13 cellular contexts compared by ENCODE assay signal in the genomic region with DNA sequence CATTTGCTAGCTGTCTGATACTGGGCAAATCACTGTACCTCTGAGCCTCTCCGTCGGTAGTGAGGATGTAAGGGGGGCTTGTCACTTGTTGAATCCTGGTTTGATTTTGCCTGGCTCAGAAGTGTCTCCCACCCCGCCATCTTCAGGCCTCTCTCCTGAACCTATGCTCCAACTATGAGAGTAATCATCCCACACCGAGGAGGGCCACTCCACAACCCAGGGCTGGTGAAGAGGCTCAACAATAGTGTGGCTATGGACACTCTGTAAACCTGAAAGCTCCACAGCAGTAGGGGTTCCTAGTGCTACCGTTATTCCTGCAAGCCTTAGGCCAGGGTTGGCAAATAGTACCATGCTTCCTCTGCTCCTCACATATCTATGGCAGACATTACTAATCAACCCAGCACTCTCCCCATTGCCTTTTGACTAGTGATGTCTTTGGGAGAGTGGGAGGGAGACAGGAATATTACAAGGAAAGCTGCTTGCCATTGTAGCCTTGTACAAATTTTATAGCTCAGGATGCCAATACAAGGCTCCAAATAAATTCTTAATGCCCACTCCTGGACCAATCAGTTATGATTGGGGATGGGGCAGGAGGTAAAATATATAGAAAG.
DNase-seq lines count a peak whose midpoint lies in the region; ATAC-seq lines count a peak whose summit lies in the region.
"Had no signal": no experiment of that assay in that cellular context is flagged by ENCODE, and none has a peak within 500 bp of the region (broad histone marks: within the 10 kb centered on the region; RNA-seq: fewer than 3 reads in every experiment).

No MANE protein-coding gene starts in this region.

- H3K27me3 ChIP-seq in esophagus (ENCODE audit: control insufficient read depth in 1 of 2, insufficient read depth in 2 of 2, low read length in 2 of 2), result no peaks in the 10 kb centered on the region
- H3K27me3 ChIP-seq: BE2C had no signal

- peak overlapping the region; percentile 7 to 11 for H3K27ac ChIP-seq in esophagus (ENCODE audit: low read depth in 2 of 2, low read length in 1 of 2)
- H3K27ac ChIP-seq: parathyroid adenoma had no signal

- WGBS in esophagus, 2 donors, result 73 to 88% methylated on average over 5 of the region's 5 CpGs

- H3K36me3 ChIP-seq in esophagus (ENCODE audit: control insufficient read depth in 2 of 2, insufficient read depth in 2 of 2, low read length in 1 of 2), result no peaks in the 10 kb centered on the region
- H3K36me3 ChIP-seq: BE2C had no signal

- ATAC-seq in GM21786 (IDR thresholded peaks at IDR 0.05; ENCODE audit: unreplicated experiment) (no peak), HG03097 (IDR thresholded peaks at IDR 0.05; ENCODE audit: low FRiP score, unreplicated experiment) (no peak)

- H3K4me3 ChIP-seq in esophagus (ENCODE audit: low read depth in 1 of 2, low read length in 2 of 2), result no peak overlapping the region

- peaks cover 3 to 10% of the 10 kb centered on the region in 2 donors for H3K4me1 ChIP-seq in esophagus (ENCODE audit: control insufficient read depth in 2 of 2, insufficient read depth in 2 of 2, low read length in 1 of 2)
- H3K4me1 ChIP-seq: parathyroid adenoma had no signal

- peak; percentile 33 for DNase-seq in COLO829 (ENCODE audit: low spot score)
- peak; percentile 62 for DNase-seq in RPMI7951 (ENCODE audit: low read depth)
- DNase-seq in myocyte (ENCODE audit: low read depth), result peak; percentile 36
- DNase-seq in stimulated activated naive CD4-positive, alpha-beta T cell (lab: John Stamatoyannopoulos, UW), result no peak
- DNase-seq in NCI-H510A (lab: John Stamatoyannopoulos, UW), result no peak
- DNase-seq: activated CD8-positive, alpha-beta memory T cell treated with anti-CD3 and anti-CD28 coated beads, Interleukin-2, amount 50 U/mL, for 48 hours; BE2C; GDM1; NCI-H2081 treated with DMSO at 0.1 percent for 48 hours had no signal

- no peaks in the 10 kb centered on the region for H3K9me3 ChIP-seq in esophagus (ENCODE audit: control insufficient read depth in 2 of 2, insufficient read depth in 1 of 2, low read depth in 1 of 2, low read length in 1 of 2)
- H3K9me3 ChIP-seq: BE2C had no signal

Comparison
In these comparisons a context has a peak if more than half of its experiments do, and no peak if none do; other contexts are left out.
1. DNase-seq: peak in COLO829 (single experiment), RPMI7951 (single experiment) and myocyte (single experiment); none in stimulated activated naive CD4-positive, alpha-beta T cell (0 of 6) and NCI-H510A (single experiment).